Comparison of ENCODE assay signal across 16 cellular contexts in genomic region chr4:1350169-1350520, GRCh38. TPM values are rescaled to one million over a fixed set of nuclear protein-coding genes. Genes with fewer than 3 reads are reported as not detected.
"Had no signal": no experiment of that assay in that cellular context is flagged by ENCODE, and none has a peak within 500 bp of the region (broad histone marks: within the 10 kb centered on the region; RNA-seq: fewer than 3 reads in every experiment).

No MANE protein-coding gene starts in this region.

- H3K27ac ChIP-seq: cardiac muscle cell, epithelial cell of prostate, thyroid gland, uterus had no signal

- DNase-seq: activated gamma-delta T cell treated with Interleukin-2 at 50 U/mL for 16 hours; activated T-cell treated with anti-CD3 and anti-CD28 coated beads, Interleukin-2, amount 50 U/mL, for 48 hours; effector memory CD8-positive, alpha-beta T cell; left ventricle myocardium superior; SHP77; small intestine; T-helper 17 cell; thyroid gland; uterus had no signal

- H3K27me3 ChIP-seq: cardiac muscle cell, thyroid gland, uterus had no signal

- H3K36me3 ChIP-seq: cardiac muscle cell, uterus had no signal

- H3K4me3 Mint-ChIP-seq: effector memory CD8-positive, alpha-beta T cell; T-helper 17 cell had no signal

- ATAC-seq: activated CD4-positive, CD25-positive, alpha-beta regulatory T cell treated with anti-CD3 and anti-CD28 coated beads, Interleukin-2, amount 50 U/mL, for 24 hours; effector memory CD8-positive, alpha-beta T cell; left ventricle myocardium superior; SK-N-SH treated with all-trans-retinoic acid at 6 μM for 48 hours; T-helper 17 cell had no signal

- H3K9me3 Mint-ChIP-seq: effector memory CD8-positive, alpha-beta T cell had no signal

- H3K4me3 ChIP-seq: cardiac muscle cell, coronary artery, thyroid gland, uterus had no signal

- H3K27me3 Mint-ChIP-seq: effector memory CD8-positive, alpha-beta T cell; T-helper 17 cell had no signal

- H3K9me3 ChIP-seq: thyroid gland, uterus had no signal

RNA-seq across cellular contexts. Expression of gene NKX1-1, which starts 56.1 kb away (rescaled TPM):
- total RNA-seq: cardiac muscle cell, kidney epithelial cell, left ventricle myocardium superior, mesenteric fat pad, T-helper 17 cell, thyroid gland, uterus had no signal
